ENCODE assay signal across 10 cellular contexts in genomic region chr10:79490400-79491081, GRCh38. TPM values are rescaled to one million over a fixed set of nuclear protein-coding genes. Genes with fewer than 3 reads are reported as not detected.
DNase-seq lines count a peak whose midpoint lies in the region; ATAC-seq and TF ChIP-seq lines count a peak whose summit lies in the region.
"Had no signal": no experiment of that assay in that cellular context is flagged by ENCODE, and none has a peak within 500 bp of the region (broad histone marks: within the 10 kb centered on the region; RNA-seq: fewer than 3 reads in every experiment).

No MANE protein-coding gene starts in this region.

- no TSS peak for BruUV-seq in PC-9 (replicated peaks; lab: Mats Ljungman, UMichigan)

- no peaks in the 10 kb centered on the region for H3K36me3 Mint-ChIP-seq in osteocyte (ENCODE audit: unreplicated experiment)

- H3K27me3 ChIP-seq in MG63 (no peaks in the 10 kb centered on the region), PC-9 (ENCODE audit: insufficient read depth, low read depth) (no peaks in the 10 kb centered on the region; the same call in 1 of the 2 replicates)

- TF ChIP-seq CTCF in fibroblast of the aortic adventitia (IDR thresholded peaks at IDR 0.05; ENCODE audit: insufficient read depth, low read length) (no peak), osteocyte (IDR thresholded peaks at IDR 0.05) (no peak), PC-9 (conservative IDR thresholded peaks at IDR 0.05) (no peak)

- H2AFZ ChIP-seq in PC-9, result no peak overlapping the region

- H3K27me3 Mint-ChIP-seq in osteocyte (ENCODE audit: unreplicated experiment), result peaks cover 2% of the 10 kb centered on the region

- POLR2A ChIA-PET in PC-9 (lab: Charles Lee; ENCODE audit: unreplicated experiment), result no interaction called here

- H3K9me3 Mint-ChIP-seq in osteocyte (ENCODE audit: unreplicated experiment), result no peaks in the 10 kb centered on the region

- no peaks in the 10 kb centered on the region for H3K79me2 ChIP-seq in PC-9 (ENCODE audit: low read depth)

- peaks cover 15% of the 10 kb centered on the region for H3K4me1 ChIP-seq in PC-9 (replicated peaks; ENCODE audit: insufficient read depth)

- no peaks in the 10 kb centered on the region for H3F3A ChIP-seq in PC-9 (ENCODE audit: insufficient read depth, low read depth)

- CTCF ChIA-PET in PC-9 (lab: Charles Lee), result interaction anchor here (0.6 kb wide), 1 partner anchor 88 kb away, joined by 3 read pairs; no protein-coding TSS in a partner anchor

- no peak overlapping the region for H3K4me2 ChIP-seq in PC-9

- no peaks in the 10 kb centered on the region for H3K36me3 ChIP-seq in MG63
- H3K36me3 ChIP-seq in PC-9 (ENCODE audit: low read depth), result no peaks in the 10 kb centered on the region

- H3K9me2 ChIP-seq in PC-9 (ENCODE audit: insufficient read depth), result no peaks in the 10 kb centered on the region

- H3K4me1 Mint-ChIP-seq in osteocyte (ENCODE audit: unreplicated experiment), result peaks cover 40% of the 10 kb centered on the region

- no peak overlapping the region for H3K4me3 Mint-ChIP-seq in osteocyte (ENCODE audit: unreplicated experiment)

- no peak for ATAC-seq in GM19023 (IDR thresholded peaks at IDR 0.05; ENCODE audit: unreplicated experiment)

- H4K20me1 ChIP-seq in PC-9 (ENCODE audit: insufficient read depth), result no peaks in the 10 kb centered on the region

- peak overlapping the region; percentile 50 for H3K27ac Mint-ChIP-seq in osteocyte (ENCODE audit: unreplicated experiment)

- H3K9me3 ChIP-seq in MG63 (no peaks in the 10 kb centered on the region), PC-9 (ENCODE audit: insufficient read depth, low read depth) (no peaks in the 10 kb centered on the region)

- no peak overlapping the region for H3K4me3 ChIP-seq in MG63
- H3K4me3 ChIP-seq in fibroblast of the aortic adventitia (ENCODE audit: low read depth, low read length), result no peak overlapping the region
- no peak overlapping the region for H3K4me3 ChIP-seq in PC-9

- DNase-seq in DMS 273 (lab: John Stamatoyannopoulos, UW; ENCODE audit: unreplicated experiment) (peak; percentile 79), MG63 (peak; percentile 36), fibroblast of the aortic adventitia (ENCODE audit: low read depth) (peak; percentile 62), osteocyte (ENCODE audit: extremely low spot score, unreplicated experiment) (no peak), PC-9 (no peak), dedifferentiated amniotic fluid mesenchymal stem cell (ENCODE audit: extremely low spot score) (no peak), GF-D8 (lab: John Stamatoyannopoulos, UW) (no peak)
- DNase-seq: NCI-H226, substantia nigra had no signal

- intact Hi-C loops in PC-9 (cut with micrococcal nuclease; ENCODE audit: unreplicated experiment), result no loop called here

- no peak overlapping the region for H3K27ac ChIP-seq in PC-9

RNA-seq across cellular contexts. Expression of gene EIF5AL1, which starts 21.8 kb away (rescaled TPM):
- 0.69 and 1.0 TPM in 2 replicates for total RNA-seq in MG63 (2014; rRNA removed; shearing (Covaris generic); ENCODE audit: low replicate concordance)
- total RNA-seq in fibroblast of the aortic adventitia (ENCODE audit: low replicate concordance) (1.5 TPM in 1 of 2 replicates, not detected in the other), osteocyte (0.10 TPM in 1 of 2 replicates, not detected in the other), PC-9 (2021) (0.48 and 0.55 TPM in 2 replicates)

RNA-seq across cellular contexts. Expression of gene ZCCHC24, which starts 45.1 kb away (rescaled TPM):
- 17.8 and 20.5 TPM in 2 replicates for total RNA-seq in MG63 (2014; rRNA removed; shearing (Covaris generic); ENCODE audit: low replicate concordance)
- 38.8 and 56.0 TPM in 2 replicates for total RNA-seq in fibroblast of the aortic adventitia (ENCODE audit: low replicate concordance)
- total RNA-seq in osteocyte, result 85.7 and 88.3 TPM in 2 replicates
- 6.0 and 6.3 TPM in 2 replicates for total RNA-seq in PC-9 (2021)

Comparison
In these comparisons a context has a peak if more than half of its experiments do, and no peak if none do; other contexts are left out.
1. DNase-seq: peak in DMS 273 (single experiment), MG63 (single experiment) and fibroblast of the aortic adventitia (single experiment); none in osteocyte (single experiment), PC-9 (0 of 2), dedifferentiated amniotic fluid mesenchymal stem cell (single experiment) and GF-D8 (single experiment).